ENCODE assay signal across 19 cellular contexts in the genomic region with DNA sequence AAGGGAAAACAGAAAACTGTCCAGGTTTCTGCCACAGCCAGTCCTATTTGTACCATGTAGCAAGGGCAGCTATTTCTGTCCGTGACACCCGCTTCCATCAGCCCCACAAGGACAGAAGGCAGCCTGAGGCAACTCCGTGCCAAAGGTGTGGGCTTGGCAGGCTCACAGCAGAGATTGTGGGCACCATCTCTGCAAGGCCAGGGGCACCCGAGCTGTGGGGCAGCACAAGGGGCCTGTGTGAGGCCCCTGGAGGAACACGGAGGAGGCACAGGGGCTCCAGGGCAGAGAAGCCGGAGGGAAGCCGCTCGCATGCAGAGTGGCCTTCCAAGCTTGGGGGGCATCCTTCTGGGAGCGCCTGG. TPM values are rescaled to one million over a fixed set of nuclear protein-coding genes. Genes with fewer than 3 reads are reported as not detected.
DNase-seq lines count a peak whose midpoint lies in the region; ATAC-seq, FAIRE-seq and TF ChIP-seq lines count a peak whose summit lies in the region.
"Had no signal": no experiment of that assay in that cellular context is flagged by ENCODE, and none has a peak within 500 bp of the region (broad histone marks: within the 10 kb centered on the region; RNA-seq: fewer than 3 reads in every experiment).

No MANE protein-coding gene starts in this region.

- H3K4me3 ChIP-seq in BLaER1 (no peak overlapping the region), heart right ventricle (no peak overlapping the region), trophoblast cell (ENCODE audit: low read depth, low read length) (peak overlapping the region; percentile 27), HepG2 (replicated peaks in 1 of 3; ENCODE audit: insufficient read depth in 1 of 3, low read depth in 2 of 3, low read length in 3 of 3) (no peak overlapping the region)
- H3K4me3 ChIP-seq: MG63, SJSA1 had no signal

- H3K4ac ChIP-seq in trophoblast cell (ENCODE audit: low read depth, low read length) = no peak overlapping the region

- H3K27ac ChIP-seq in BLaER1 (no peak overlapping the region), heart right ventricle (peak overlapping the region; percentile 70 to 94 (median 88)), trophoblast cell (ENCODE audit: low read depth, low read length) (no peak overlapping the region), HepG2 (ENCODE audit: extremely low read length, insufficient read depth, low read length) (no peak overlapping the region)
- H3K27ac ChIP-seq: SJSA1 had no signal

- H3K23ac ChIP-seq in trophoblast cell (ENCODE audit: low read length) = no peak overlapping the region

- peak overlapping the region; percentile 20 for H3K27ac Mint-ChIP-seq in activated T-helper 17 cell treated with anti-CD3 and anti-CD28 coated beads, Interleukin-2, amount 50 U/mL, for 72 hours

- H2AFZ ChIP-seq in trophoblast cell (ENCODE audit: insufficient read depth, low read length, poor library complexity) (no peak overlapping the region), HepG2 (ENCODE audit: low read length) (no peak overlapping the region)

- TF ChIP-seq EP300 in HepG2 (IDR thresholded peaks at IDR 0.05; ENCODE audit: low read depth in 2 of 2, low read length in 2 of 2) (no peak), HepG2 (CRISPR knock-in tag; IDR thresholded peaks at IDR 0.05; ENCODE audit: borderline replicate concordance) (no peak)

- TF ChIP-seq POLR2A in HepG2 (IDR thresholded peaks at IDR 0.05; ENCODE audit: insufficient read depth in 1 of 2, low read depth in 2 of 2, low read length in 2 of 2) = no peak

- H3K4me2 ChIP-seq in BLaER1 = peak overlapping the region; percentile 50
- no peak overlapping the region for H3K4me2 ChIP-seq in trophoblast cell (ENCODE audit: low read length)
- no peak overlapping the region for H3K4me2 ChIP-seq in HepG2 (ENCODE audit: low read depth, low read length)

- no peak overlapping the region for H2AK5ac ChIP-seq in trophoblast cell (ENCODE audit: low read length)

- H3K4me1 Mint-ChIP-seq in activated T-helper 17 cell treated with anti-CD3 and anti-CD28 coated beads, Interleukin-2, amount 50 U/mL, for 72 hours = no peaks in the 10 kb centered on the region

- CTCF ChIA-PET in HepG2 (lab: Yijun Ruan, JAX; ENCODE audit: low intra/inter-chr PET ratio, low total read pairs) = no interaction called here

- H3K14ac ChIP-seq in trophoblast cell (ENCODE audit: low read length) = no peak overlapping the region

- H3K36me3 ChIP-seq in BLaER1 (no peaks in the 10 kb centered on the region), heart right ventricle (no peaks in the 10 kb centered on the region), trophoblast cell (ENCODE audit: control insufficient read depth in 1 of 2, insufficient read depth in 2 of 2, low read length in 2 of 2) (no peaks in the 10 kb centered on the region), HepG2 (replicated peaks in 1 of 2; ENCODE audit: control insufficient read depth in 1 of 2, insufficient read depth in 2 of 2, low read length in 2 of 2) (no peaks in the 10 kb centered on the region)
- H3K36me3 ChIP-seq: SJSA1 had no signal

- ATAC-seq in activated T-helper 17 cell treated with anti-CD3 and anti-CD28 coated beads, Interleukin-2, amount 50 U/mL, for 72 hours (replicated peaks) = no peak
- ATAC-seq in heart right ventricle (peak; percentile 64 to 87 (median 82)), HepG2 (no peak; the same call in 2 of the 3 replicates), HG03469 (IDR thresholded peaks at IDR 0.05; ENCODE audit: unreplicated experiment) (no peak), GM21576 (IDR thresholded peaks at IDR 0.05; ENCODE audit: unreplicated experiment) (no peak)
- ATAC-seq: HCT116 had no signal

- H3K9ac ChIP-seq in BLaER1 (no peak overlapping the region), trophoblast cell (ENCODE audit: low read length) (no peak overlapping the region), HepG2 (ENCODE audit: insufficient read depth, low read depth, low read length) (no peak overlapping the region)

- no peak overlapping the region for H2BK5ac ChIP-seq in trophoblast cell (ENCODE audit: low read depth, low read length, poor library complexity)

- no TSS peak for BruUV-seq in HepG2 (replicated peaks; lab: Mats Ljungman, UMichigan)

- intact Hi-C loops in heart right ventricle (cut with DNase I) (loop anchor here in 3 of 10 donors (2.0 to 5.0 kb wide), 3 partner anchors 84 to 214 kb away; no protein-coding TSS in a partner anchor), HepG2 (cut with micrococcal nuclease; ENCODE audit: unreplicated experiment) (no loop called here)

- no peaks in the 10 kb centered on the region for H3K9me3 ChIP-seq in BLaER1
- no peaks in the 10 kb centered on the region for H3K9me3 ChIP-seq in heart right ventricle
- H3K9me3 ChIP-seq in trophoblast cell (ENCODE audit: insufficient read depth, low read depth, low read length) = no peaks in the 10 kb centered on the region
- no peaks in the 10 kb centered on the region for H3K9me3 ChIP-seq in HepG2 (ENCODE audit: low read length)
- H3K9me3 ChIP-seq: MG63 had no signal

- no peaks in the 10 kb centered on the region for H3K36me3 Mint-ChIP-seq in activated T-helper 17 cell treated with anti-CD3 and anti-CD28 coated beads, Interleukin-2, amount 50 U/mL, for 72 hours (ENCODE audit: low read depth)

- no peaks in the 10 kb centered on the region for H4K20me1 ChIP-seq in BLaER1
- no peaks in the 10 kb centered on the region for H4K20me1 ChIP-seq in HepG2 (ENCODE audit: insufficient read depth, low read length)

- no peak for FAIRE-seq in HepG2 (lab: Jason Lieb, UNC)
- FAIRE-seq: RCC 7860 had no signal

- no peak overlapping the region for H4K91ac ChIP-seq in trophoblast cell (ENCODE audit: low read depth, low read length)

- H2BK120ac ChIP-seq in trophoblast cell (ENCODE audit: insufficient read depth, low read length, poor library complexity) = no peak overlapping the region

- H3K79me2 ChIP-seq in trophoblast cell (ENCODE audit: control insufficient read depth, insufficient read depth, low read length, poor library complexity) (no peaks in the 10 kb centered on the region), HepG2 (ENCODE audit: insufficient read depth, low read length) (no peaks in the 10 kb centered on the region)

- no peaks in the 10 kb centered on the region for H3K27me3 ChIP-seq in BLaER1
- peaks cover 0 to 5% (median 0%) of the 10 kb centered on the region in 7 donors for H3K27me3 ChIP-seq in heart right ventricle
- H3K27me3 ChIP-seq in trophoblast cell (ENCODE audit: insufficient read depth, low read length) = no peaks in the 10 kb centered on the region
- peaks cover 1 to 24% of the 10 kb centered on the region in 2 experiments; a peak in 4 of 5 replicates for H3K27me3 ChIP-seq in HepG2 (ENCODE audit: control insufficient read depth in 1 of 2, insufficient read depth in 2 of 2, low read length in 2 of 2)
- H3K27me3 ChIP-seq: MG63, SJSA1 had no signal

- WGBS in heart right ventricle, 2 donors = 59 to 63% methylated on average over 9 of the region's 9 CpGs
- no CpG with 5 or more reads among the region's 9 CpGs for WGBS in trophoblast cell (ENCODE audit: extremely low coverage, insufficient coverage, insufficient read length)
- WGBS in HepG2 (ENCODE audit: low lambda C conversion rate) = 44% methylated on average over 7 of the region's 9 CpGs

- DNase-seq in heart right ventricle (peak; percentile 61 to 73), trophoblast cell (no peak), HepG2 (ENCODE audit: low spot score) (no peak), SKM-1 (lab: John Stamatoyannopoulos, UW; ENCODE audit: unreplicated experiment) (no peak)
- DNase-seq: 8988T, DMS153, EL, MG63, NCI-H1105, NCI-H1930, NCI-H510A, NCI-H82 had no signal

- H4K12ac ChIP-seq in trophoblast cell (ENCODE audit: low read depth, low read length) = no peak overlapping the region

- TF ChIP-seq CTCF in heart right ventricle (IDR thresholded peaks at IDR 0.05) (no peak), HepG2 (CRISPR knock-in tag; IDR thresholded peaks at IDR 0.05) (no peak)

- no peaks in the 10 kb centered on the region for H3K79me1 ChIP-seq in trophoblast cell (ENCODE audit: low read length)

- H3K9me3 Mint-ChIP-seq in activated T-helper 17 cell treated with anti-CD3 and anti-CD28 coated beads, Interleukin-2, amount 50 U/mL, for 72 hours = no peaks in the 10 kb centered on the region

- H2BK12ac ChIP-seq in trophoblast cell (ENCODE audit: low read length) = no peak overlapping the region

- H3K4me3 Mint-ChIP-seq in activated T-helper 17 cell treated with anti-CD3 and anti-CD28 coated beads, Interleukin-2, amount 50 U/mL, for 72 hours = no peak overlapping the region

- H3K18ac ChIP-seq in trophoblast cell (ENCODE audit: low read length) = no peak overlapping the region

- POLR2A ChIA-PET in HepG2 (lab: Yijun Ruan, JAX) = no interaction called here

- H3K27me3 Mint-ChIP-seq in activated T-helper 17 cell treated with anti-CD3 and anti-CD28 coated beads, Interleukin-2, amount 50 U/mL, for 72 hours = no peaks in the 10 kb centered on the region

- no peak overlapping the region for H4K8ac ChIP-seq in trophoblast cell (ENCODE audit: low read depth, low read length)

- in situ Hi-C loops in HepG2 (cut with HindIII; ENCODE audit: extremely low pct_ligation_motif_present, low pct_unique_long_range_greater_than_20kb) = no loop called here

- TF ChIP-seq RAD21 in HepG2 (CRISPR knock-in tag; IDR thresholded peaks at IDR 0.05) = no peak

- H3K4me1 ChIP-seq in BLaER1 (peaks cover 19% of the 10 kb centered on the region), heart right ventricle (peaks cover 9 to 53% (median 38%) of the 10 kb centered on the region in 9 donors), trophoblast cell (ENCODE audit: control insufficient read depth in 1 of 2, insufficient read depth in 2 of 2, low read length in 2 of 2) (peaks cover 6 to 8% of the 10 kb centered on the region in 2 experiments), HepG2 (ENCODE audit: insufficient read depth, low read length) (no peaks in the 10 kb centered on the region)
- H3K4me1 ChIP-seq: SJSA1 had no signal

RNA-seq across cellular contexts. Expression of a gene that starts 43.5 kb away (rescaled TPM):
- total RNA-seq in activated T-helper 17 cell treated with anti-CD3 and anti-CD28 coated beads, Interleukin-2, amount 50 U/mL, for 72 hours = under 1 TPM; 0.16 to 0.24 TPM
- total RNA-seq in heart right ventricle (10 to 100 TPM in 9 of 10 donors, 1 to 10 TPM in 1; 9.8 to 29.0 (median 18.8) TPM), HepG2 (2016; rRNA removed; fragmentation: Illumina TruSeq; extraction: Trizol) (not detected in 2 replicates)
- polyA plus RNA-seq in heart right ventricle (1 to 10 TPM; 8.9 to 9.6 TPM), HepG2 (2011; rRNA removed) (not detected in 2 replicates)
- polyA plus RNA-seq in trophoblast cell (2013) = 0.73 and 1.0 TPM in 2 replicates
- total RNA-seq in HepG2 (2016; cell fraction: cytosol; rRNA removed; fragmentation: Illumina TruSeq; extraction: Trizol; ENCODE audit: low read depth) = not detected in 2 replicates
- not detected in 2 replicates for total RNA-seq in HepG2 (2016; cell fraction: insoluble cytoplasmic fraction; rRNA removed; fragmentation: Illumina TruSeq; extraction: Trizol)
- not detected in 2 replicates for total RNA-seq in HepG2 (2016; cell fraction: membrane; rRNA removed; fragmentation: Illumina TruSeq; extraction: Trizol)
- not detected in 2 replicates for total RNA-seq in HepG2 (2016; cell fraction: nucleus; rRNA removed; fragmentation: Illumina TruSeq; extraction: Trizol)
- polyA plus RNA-seq in HepG2 (2011; cell fraction: cytosol; rRNA removed) = not detected in 2 replicates
- polyA plus RNA-seq in HepG2 (2011; cell fraction: nucleus; rRNA removed) = 0.03 TPM in 1 of 2 replicates, not detected in the other
- not detected in 2 replicates for polyA plus RNA-seq in HepG2 (2012)
- polyA plus RNA-seq in HepG2 (2016; cell fraction: cytosol; fragmentation: Illumina TruSeq; extraction: Trizol; ENCODE audit: low read depth) = not detected in 2 replicates
- not detected in 2 replicates for polyA plus RNA-seq in HepG2 (2016; cell fraction: insoluble cytoplasmic fraction; fragmentation: Illumina TruSeq; extraction: Trizol; ENCODE audit: low read depth)
- not detected in 2 replicates for polyA plus RNA-seq in HepG2 (2016; cell fraction: membrane; fragmentation: Illumina TruSeq; extraction: Trizol; ENCODE audit: low read depth)
- polyA plus RNA-seq in HepG2 (2016; cell fraction: nucleus; fragmentation: Illumina TruSeq; extraction: Trizol; ENCODE audit: insufficient read depth, low read depth) = not detected in 2 replicates
- not detected in 2 replicates for polyA minus RNA-seq in HepG2 (2011; rRNA and poly(A)+ RNA removed; ENCODE audit: low replicate concordance)
- not detected in 2 replicates for polyA minus RNA-seq in HepG2 (2011; cell fraction: cytosol; rRNA and poly(A)+ RNA removed)
- polyA minus RNA-seq in HepG2 (2011; cell fraction: nucleus; rRNA and poly(A)+ RNA removed) = not detected in 2 replicates
- total RNA-seq: SJSA1 had no signal

Comparison
In these comparisons a context has a peak if more than half of its experiments do, and no peak if none do; other contexts are left out.
1. H3K27ac ChIP-seq: peak in heart right ventricle (10 of 10); none in BLaER1 (single experiment), trophoblast cell (single experiment) and HepG2 (single experiment).
2. ATAC-seq: peak in heart right ventricle (8 of 8); none in activated T-helper 17 cell treated with anti-CD3 and anti-CD28 coated beads, Interleukin-2, amount 50 U/mL, for 72 hours (single experiment), HepG2 (single experiment), HG03469 (single experiment) and GM21576 (single experiment).
3. DNase-seq: peak in heart right ventricle (2 of 2); none in trophoblast cell (0 of 2), HepG2 (single experiment) and SKM-1 (single experiment).
4. RNA of a gene that starts 43.5 kb away (total RNA-seq): 9.8 to 29.0 TPM in heart right ventricle; 0.16 to 0.24 TPM in activated T-helper 17 cell treated with anti-CD3 and anti-CD28 coated beads, Interleukin-2, amount 50 U/mL, for 72 hours and not detected in HepG2; every median in the first group is over 4 times any median in the second.